Comparison of ENCODE assay signal across 9 cellular contexts in genomic region chr10:103895458-103896186, GRCh38. TPM values are rescaled to one million over a fixed set of nuclear protein-coding genes. Genes with fewer than 3 reads are reported as not detected.
DNase-seq lines count a peak whose midpoint lies in the region; ATAC-seq and TF ChIP-seq lines count a peak whose summit lies in the region.
"Had no signal": no experiment of that assay in that cellular context is flagged by ENCODE, and none has a peak within 500 bp of the region (broad histone marks: within the 10 kb centered on the region; RNA-seq: fewer than 3 reads in every experiment).

No MANE protein-coding gene starts in this region.

- H3K27ac Mint-ChIP-seq in activated CD8-positive, alpha-beta T cell treated with anti-CD3 and anti-CD28 coated beads, Interleukin-2, amount 10 ng/mL, durations not matched to agents 7 days and 5 days = peak overlapping the region; percentile 43
- peak overlapping the region; percentile 19 for H3K27ac Mint-ChIP-seq in stimulated activated memory B cell treated with anti-CD40 and anti-IgM and Interleukin-4, amounts not matched to agents 10 μg/mL and 1 μg/mL and 100 μg/mL, for 72 hours

- no peak for TF ChIP-seq CTCF in HFF-Myc (IDR thresholded peaks at IDR 0.05; ENCODE audit: low read depth, low read length, missing control alignments)
- no peak for TF ChIP-seq CTCF in heart left ventricle (IDR thresholded peaks at IDR 0.05)

- WGBS in heart left ventricle, 4 donors = 40 to 61% (median 52%) methylated on average over 9 of the region's 9 CpGs

- TF ChIP-seq POLR2A in heart left ventricle (IDR thresholded peaks at IDR 0.05) = no peak

- DNase-seq in HFF-Myc (ENCODE audit: extremely low read depth, low read depth) = peak; percentile 72
- DNase-seq in activated CD8-positive, alpha-beta T cell treated with anti-CD3 and anti-CD28 coated beads, Interleukin-2, amount 10 ng/mL, durations not matched to agents 7 days and 5 days = no peak
- peak in 1 of 5 donors; percentile 51 for DNase-seq in heart left ventricle
- DNase-seq: activated B cell treated with CpG ODN at 0.5 μM for 24 hours had no signal

- no peak overlapping the region for H3K4me3 Mint-ChIP-seq in activated CD8-positive, alpha-beta T cell treated with anti-CD3 and anti-CD28 coated beads, Interleukin-2, amount 10 ng/mL, durations not matched to agents 7 days and 5 days
- no peak overlapping the region for H3K4me3 Mint-ChIP-seq in stimulated activated memory B cell treated with anti-CD40 and anti-IgM and Interleukin-4, amounts not matched to agents 10 μg/mL and 1 μg/mL and 100 μg/mL, for 72 hours
- H3K4me3 Mint-ChIP-seq: activated B cell treated with CpG ODN at 0.5 μM for 24 hours had no signal

- H3K36me3 Mint-ChIP-seq in activated CD8-positive, alpha-beta T cell treated with anti-CD3 and anti-CD28 coated beads, Interleukin-2, amount 10 ng/mL, durations not matched to agents 7 days and 5 days (ENCODE audit: low read depth) = peaks cover 75% of the 10 kb centered on the region
- peaks cover 42% of the 10 kb centered on the region for H3K36me3 Mint-ChIP-seq in stimulated activated memory B cell treated with anti-CD40 and anti-IgM and Interleukin-4, amounts not matched to agents 10 μg/mL and 1 μg/mL and 100 μg/mL, for 72 hours

- intact Hi-C loops in heart left ventricle (cut with DNase I) = loop anchor here in 5 of 10 donors (2.0 to 10.0 kb wide), 6 partner anchors 17 to 309 kb away; partner anchors contain the start of genes SFR1 (in 2 of the 5) and SLK (in 2 of the 5)

- POLR2A ChIA-PET in activated CD8-positive, alpha-beta T cell treated with anti-CD3 and anti-CD28 coated beads, Interleukin-2, amount 10 ng/mL, durations not matched to agents 7 days and 5 days (lab: Charles Lee) = interaction anchor here (0.7 to 1.6 kb wide), 5 partner anchors 13 to 227 kb away, joined by 3 to 5 read pairs (median 3); partner anchors contain the start of gene SFR1

- H3K36me3 ChIP-seq in heart left ventricle = peaks cover 0 to 68% (median 62%) of the 10 kb centered on the region in 9 donors

- H3K4me3 ChIP-seq in HFF-Myc (replicated peaks; ENCODE audit: low read depth, low read length) (no peak overlapping the region), heart left ventricle (no peak overlapping the region)

- peak; percentile 36 for ATAC-seq in activated CD8-positive, alpha-beta T cell treated with anti-CD3 and anti-CD28 coated beads, Interleukin-2, amount 10 ng/mL, durations not matched to agents 7 days and 5 days
- peak in 3 of 4 donors; percentile 26 to 45 (median 42) for ATAC-seq in heart left ventricle
- ATAC-seq in stimulated activated memory B cell treated with anti-CD40 and anti-IgM and Interleukin-4, amounts not matched to agents 10 μg/mL and 1 μg/mL and 100 μg/mL, for 72 hours = no peak
- no peak for ATAC-seq in HG03139 (IDR thresholded peaks at IDR 0.05; ENCODE audit: unreplicated experiment)
- no peak for ATAC-seq in GM19467 (IDR thresholded peaks at IDR 0.05; ENCODE audit: unreplicated experiment)
- no peak for ATAC-seq in GM19463 (IDR thresholded peaks at IDR 0.05; ENCODE audit: unreplicated experiment)
- ATAC-seq in GM18868 (IDR thresholded peaks at IDR 0.05; ENCODE audit: unreplicated experiment) = no peak

- no peaks in the 10 kb centered on the region for H3K27me3 ChIP-seq in heart left ventricle

- no peaks in the 10 kb centered on the region for H3K9me3 ChIP-seq in heart left ventricle

- CTCF ChIA-PET in activated CD8-positive, alpha-beta T cell treated with anti-CD3 and anti-CD28 coated beads, Interleukin-2, amount 10 ng/mL, durations not matched to agents 7 days and 5 days (lab: Charles Lee) = interaction anchor here (0.9 to 3.4 kb wide), 6 partner anchors 11 to 226 kb away, joined by 3 to 11 read pairs (median 5); partner anchors contain the start of gene SFR1

- peaks cover 14 to 57% (median 40%) of the 10 kb centered on the region in 12 donors for H3K4me1 ChIP-seq in heart left ventricle

- H3K27me3 Mint-ChIP-seq in activated CD8-positive, alpha-beta T cell treated with anti-CD3 and anti-CD28 coated beads, Interleukin-2, amount 10 ng/mL, durations not matched to agents 7 days and 5 days (ENCODE audit: low read depth) = no peaks in the 10 kb centered on the region
- no peaks in the 10 kb centered on the region for H3K27me3 Mint-ChIP-seq in stimulated activated memory B cell treated with anti-CD40 and anti-IgM and Interleukin-4, amounts not matched to agents 10 μg/mL and 1 μg/mL and 100 μg/mL, for 72 hours
- H3K27me3 Mint-ChIP-seq: activated B cell treated with CpG ODN at 0.5 μM for 24 hours had no signal

- no peaks in the 10 kb centered on the region for H3K9me3 Mint-ChIP-seq in activated CD8-positive, alpha-beta T cell treated with anti-CD3 and anti-CD28 coated beads, Interleukin-2, amount 10 ng/mL, durations not matched to agents 7 days and 5 days (ENCODE audit: insufficient read depth)
- no peaks in the 10 kb centered on the region for H3K9me3 Mint-ChIP-seq in stimulated activated memory B cell treated with anti-CD40 and anti-IgM and Interleukin-4, amounts not matched to agents 10 μg/mL and 1 μg/mL and 100 μg/mL, for 72 hours
- H3K9me3 Mint-ChIP-seq: activated B cell treated with CpG ODN at 0.5 μM for 24 hours had no signal

- peaks cover 34% of the 10 kb centered on the region for H3K4me1 Mint-ChIP-seq in activated CD8-positive, alpha-beta T cell treated with anti-CD3 and anti-CD28 coated beads, Interleukin-2, amount 10 ng/mL, durations not matched to agents 7 days and 5 days (ENCODE audit: low read depth)
- no peaks in the 10 kb centered on the region for H3K4me1 Mint-ChIP-seq in stimulated activated memory B cell treated with anti-CD40 and anti-IgM and Interleukin-4, amounts not matched to agents 10 μg/mL and 1 μg/mL and 100 μg/mL, for 72 hours
- H3K4me1 Mint-ChIP-seq: activated B cell treated with CpG ODN at 0.5 μM for 24 hours had no signal

- peak overlapping the region; percentile 43 to 90 (median 76) for H3K27ac ChIP-seq in heart left ventricle

RNA-seq across cellular contexts. Expression of gene STN1, which starts 22.4 kb away (rescaled TPM):
- 10 to 100 TPM; 48.8 to 49.8 TPM for total RNA-seq in activated CD8-positive, alpha-beta T cell treated with anti-CD3 and anti-CD28 coated beads, Interleukin-2, amount 10 ng/mL, durations not matched to agents 7 days and 5 days
- total RNA-seq in heart left ventricle = 10 to 100 TPM; 28.6 to 53.1 (median 32.7) TPM
- 10 to 100 TPM; 23.1 to 36.1 TPM for polyA plus RNA-seq in heart left ventricle

RNA-seq across cellular contexts. Expression of gene SH3PXD2A, which starts 40.2 kb away (rescaled TPM):
- total RNA-seq in activated CD8-positive, alpha-beta T cell treated with anti-CD3 and anti-CD28 coated beads, Interleukin-2, amount 10 ng/mL, durations not matched to agents 7 days and 5 days = 1 to 10 TPM; 8.5 to 9.4 TPM
- total RNA-seq in heart left ventricle = 10 to 100 TPM; 21.8 to 43.4 (median 31.9) TPM
- 10 to 100 TPM; 11.8 to 16.6 TPM for polyA plus RNA-seq in heart left ventricle

Comparison
In these comparisons a context has a peak if more than half of its experiments do, and no peak if none do; other contexts are left out.
1. ATAC-seq: peak in activated CD8-positive, alpha-beta T cell treated with anti-CD3 and anti-CD28 coated beads, Interleukin-2, amount 10 ng/mL, durations not matched to agents 7 days and 5 days (single experiment) and heart left ventricle (3 of 4); none in stimulated activated memory B cell treated with anti-CD40 and anti-IgM and Interleukin-4, amounts not matched to agents 10 μg/mL and 1 μg/mL and 100 μg/mL, for 72 hours (single experiment), HG03139 (single experiment), GM19467 (single experiment), GM19463 (single experiment) and GM18868 (single experiment).